ENCODE assay signal across 34 cellular contexts in the genomic region with DNA sequence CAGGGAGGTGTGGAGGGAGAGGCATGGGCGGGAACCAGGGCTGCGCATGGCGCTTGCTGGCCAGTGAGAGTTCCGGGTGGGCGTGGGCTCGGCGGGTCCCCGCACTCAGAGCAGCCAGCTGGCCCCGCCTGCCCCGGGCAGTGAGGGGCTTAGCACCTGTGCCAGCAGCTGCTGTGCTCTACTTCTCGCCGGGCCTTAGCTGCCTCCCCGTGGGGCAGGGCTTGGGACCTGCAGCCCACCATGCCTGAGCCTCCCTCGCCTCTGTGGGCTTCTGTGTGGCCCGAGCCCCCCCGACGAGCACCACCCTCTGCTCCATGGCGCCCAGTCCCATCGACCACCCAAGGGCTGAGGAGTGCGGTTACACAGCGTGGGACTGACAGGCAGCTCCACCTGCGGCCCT.
"Had no signal": no experiment of that assay in that cellular context is flagged by ENCODE, and none has a peak within 500 bp of the region (broad histone marks: within the 10 kb centered on the region; RNA-seq: fewer than 3 reads in every experiment).

No MANE protein-coding gene starts in this region.

- DNase-seq: Karpas-422, Kasumi-1, KG1, MG63, MM.1S, MV-4-11, NCI-H1048, NCI-H1092, NCI-H1092 treated with DMSO at 0.1 percent for 48 hours, NCI-H1105, NCI-H1105 treated with DMSO at 0.1 percent for 48 hours, NCI-H1417, NCI-H1417 treated with DMSO at 0.1 percent for 48 hours, NCI-H1436, NCI-H1436 treated with DMSO at 0.1 percent for 48 hours, NCI-H146, NCI-H1694, NCI-H1694 treated with DMSO at 0.1 percent for 48 hours, NCI-H187, NCI-H187 treated with DMSO at 0.1 percent for 48 hours, NCI-H1930, NCI-H2029, NCI-H2029 treated with DMSO at 0.1 percent for 48 hours, NCI-H2081, NCI-H2081 treated with DMSO at 0.1 percent for 48 hours, NCI-H2107, NCI-H2171, NCI-H2171 treated with DMSO at 0.1 percent for 48 hours, NCI-H2227 treated with DMSO at 0.1 percent for 48 hours, NCI-H226, NCI-H345, NCI-H446, NCI-H446 treated with DMSO at 0.1 percent for 48 hours had no signal

- H3K9me3 ChIP-seq: MG63 had no signal

- H3K4me2 ChIP-seq: KMS-11 had no signal

- H3K27ac ChIP-seq: KMS-11 had no signal

- H3K27me3 ChIP-seq: MG63 had no signal

- H3K9ac ChIP-seq: KMS-11 had no signal

- H3K4me3 ChIP-seq: MG63 had no signal
